Comparison of ENCODE assay signal across 28 cellular contexts in the genomic region with DNA sequence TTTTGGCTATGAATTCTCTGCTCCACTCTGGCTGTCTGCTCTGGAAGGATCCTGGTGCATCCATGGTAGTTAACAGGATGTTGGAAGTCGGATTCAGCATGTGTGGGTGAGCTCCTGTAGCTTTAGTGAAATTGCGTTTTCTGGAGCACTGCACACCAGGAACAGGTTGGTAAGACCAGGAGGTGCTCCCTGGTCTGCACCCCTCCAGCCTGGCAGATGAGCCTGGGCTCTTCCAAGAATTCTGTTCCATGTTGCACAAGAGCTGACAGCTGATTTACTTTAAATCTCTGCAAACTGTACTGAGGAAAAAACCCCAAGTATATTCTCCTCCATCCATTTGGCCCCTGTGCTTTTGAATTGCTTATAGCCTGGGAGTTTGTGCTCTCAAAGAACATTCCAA. TPM values are rescaled to one million over a fixed set of nuclear protein-coding genes. Genes with fewer than 3 reads are reported as not detected.
"Had no signal": no experiment of that assay in that cellular context is flagged by ENCODE, and none has a peak within 500 bp of the region (broad histone marks: within the 10 kb centered on the region; RNA-seq: fewer than 3 reads in every experiment).

No MANE protein-coding gene starts in this region.

- H3K27ac Mint-ChIP-seq: naive thymus-derived CD4-positive, alpha-beta T cell; natural killer cell; neural progenitor cell; stimulated activated effector memory CD8-positive, alpha-beta T cell treated with anti-CD3 and anti-CD28 coated beads, Interleukin-12 subunit alpha, Interleukin-12 subunit beta, amount 100 ng/mL, for 72 hours; stimulated activated naive B cell treated with anti-CD40 and anti-IgM and Interleukin-4, amounts not matched to agents 10 μg/mL and 1 μg/mL and 100 μg/mL, for 72 hours; type B pancreatic cell had no signal

- H3K27me3 Mint-ChIP-seq: stimulated activated naive B cell treated with anti-CD40 and anti-IgM and Interleukin-4, amounts not matched to agents 10 μg/mL and 1 μg/mL and 100 μg/mL, for 72 hours; stimulated activated naive CD8-positive, alpha-beta T cell treated with anti-CD3 and anti-CD28 coated beads, Interleukin-15, amount 100 ng/mL, for 72 hours; type B pancreatic cell had no signal

- H3K4me3 ChIP-seq: neural progenitor cell, pancreas, prostate gland, right lobe of liver, sigmoid colon, suprapubic skin, testis, tibial artery, transverse colon, upper lobe of right lung, uterus had no signal

- H3K27ac ChIP-seq: neural progenitor cell, pancreas, prostate gland, right lobe of liver, sigmoid colon, suprapubic skin, testis, tibial artery, transverse colon, upper lobe of right lung, uterus had no signal

- H3K9me3 Mint-ChIP-seq: natural killer cell; nephron; neural progenitor cell; stimulated activated naive CD8-positive, alpha-beta T cell treated with anti-CD3 and anti-CD28 coated beads, Interleukin-15, amount 100 ng/mL, for 72 hours had no signal

- H3K27me3 ChIP-seq: neural progenitor cell, pancreas, right lobe of liver, sigmoid colon, suprapubic skin, testis, tibial artery, transverse colon, upper lobe of right lung, uterus had no signal

- H3K36me3 Mint-ChIP-seq: naive thymus-derived CD4-positive, alpha-beta T cell; natural killer cell; neural progenitor cell; stimulated activated effector memory CD8-positive, alpha-beta T cell treated with anti-CD3 and anti-CD28 coated beads, Interleukin-12 subunit alpha, Interleukin-12 subunit beta, amount 100 ng/mL, for 72 hours; stimulated activated naive B cell treated with anti-CD40 and anti-IgM and Interleukin-4, amounts not matched to agents 10 μg/mL and 1 μg/mL and 100 μg/mL, for 72 hours had no signal

- H3K4me3 Mint-ChIP-seq: naive thymus-derived CD4-positive, alpha-beta T cell; natural killer cell; nephron; neural progenitor cell; stimulated activated effector memory CD8-positive, alpha-beta T cell treated with anti-CD3 and anti-CD28 coated beads, Interleukin-12 subunit alpha, Interleukin-12 subunit beta, amount 100 ng/mL, for 72 hours; stimulated activated naive B cell treated with anti-CD40 and anti-IgM and Interleukin-4, amounts not matched to agents 10 μg/mL and 1 μg/mL and 100 μg/mL, for 72 hours; stimulated activated naive CD8-positive, alpha-beta T cell treated with anti-CD3 and anti-CD28 coated beads, Interleukin-15, amount 100 ng/mL, for 72 hours; type B pancreatic cell had no signal

- ATAC-seq: naive thymus-derived CD4-positive, alpha-beta T cell; natural killer cell; pancreas; right cardiac atrium; stimulated activated effector memory CD8-positive, alpha-beta T cell treated with anti-CD3 and anti-CD28 coated beads, Interleukin-12 subunit alpha, Interleukin-12 subunit beta, amount 100 ng/mL, for 72 hours; stimulated activated naive B cell treated with anti-CD40 and anti-IgM and Interleukin-4, amounts not matched to agents 10 μg/mL and 1 μg/mL and 100 μg/mL, for 72 hours; stimulated activated naive CD8-positive, alpha-beta T cell treated with anti-CD3 and anti-CD28 coated beads, Interleukin-15, amount 100 ng/mL, for 72 hours; upper lobe of right lung had no signal

- H3K4me1 Mint-ChIP-seq: naive thymus-derived CD4-positive, alpha-beta T cell; natural killer cell; neural progenitor cell; stimulated activated effector memory CD8-positive, alpha-beta T cell treated with anti-CD3 and anti-CD28 coated beads, Interleukin-12 subunit alpha, Interleukin-12 subunit beta, amount 100 ng/mL, for 72 hours; stimulated activated naive B cell treated with anti-CD40 and anti-IgM and Interleukin-4, amounts not matched to agents 10 μg/mL and 1 μg/mL and 100 μg/mL, for 72 hours; stimulated activated naive CD8-positive, alpha-beta T cell treated with anti-CD3 and anti-CD28 coated beads, Interleukin-15, amount 100 ng/mL, for 72 hours had no signal

- DNase-seq: naive thymus-derived CD4-positive, alpha-beta T cell; natural killer cell; occipital lobe; pancreas; right cardiac atrium; right lobe of liver; sigmoid colon; small intestine; stimulated activated CD4-positive, alpha-beta T cell treated with anti-CD3 and anti-CD28 coated beads, Interleukin-15, amount 100 ng/mL, for 24 hours; stimulated activated CD4-positive, alpha-beta T cell treated with anti-CD3 and anti-CD28 coated beads, Interleukin-2, amount 100 ng/mL, for 24 hours; stimulated activated CD4-positive, alpha-beta T cell treated with anti-CD3 and anti-CD28 coated beads, Interleukin-2, amount 100 ng/mL, for 48 hours; stimulated activated CD4-positive, alpha-beta T cell treated with anti-CD3 and anti-CD28 coated beads, Interleukin-4, amount 100 ng/mL, for 24 hours; stimulated activated naive B cell treated with anti-CD40 and anti-IgM and Interleukin-4, amounts not matched to agents 10 μg/mL and 1 μg/mL and 100 μg/mL, for 72 hours; stimulated activated naive CD4-positive, alpha-beta T cell treated with Interleukin-2 at 50 U/mL for 16 hours; stimulated activated naive CD8-positive, alpha-beta T cell treated with anti-CD3 and anti-CD28 coated beads, Interleukin-15, amount 100 ng/mL, for 72 hours; substantia nigra; testis; tibial artery; transverse colon; upper lobe of right lung; uterus had no signal

RNA-seq across cellular contexts. Expression of gene KCNK1, which starts 33.7 kb away (rescaled TPM):
- total RNA-seq: osteocyte had no signal
